ENCODE assay signal across 8 cellular contexts in the genomic region with DNA sequence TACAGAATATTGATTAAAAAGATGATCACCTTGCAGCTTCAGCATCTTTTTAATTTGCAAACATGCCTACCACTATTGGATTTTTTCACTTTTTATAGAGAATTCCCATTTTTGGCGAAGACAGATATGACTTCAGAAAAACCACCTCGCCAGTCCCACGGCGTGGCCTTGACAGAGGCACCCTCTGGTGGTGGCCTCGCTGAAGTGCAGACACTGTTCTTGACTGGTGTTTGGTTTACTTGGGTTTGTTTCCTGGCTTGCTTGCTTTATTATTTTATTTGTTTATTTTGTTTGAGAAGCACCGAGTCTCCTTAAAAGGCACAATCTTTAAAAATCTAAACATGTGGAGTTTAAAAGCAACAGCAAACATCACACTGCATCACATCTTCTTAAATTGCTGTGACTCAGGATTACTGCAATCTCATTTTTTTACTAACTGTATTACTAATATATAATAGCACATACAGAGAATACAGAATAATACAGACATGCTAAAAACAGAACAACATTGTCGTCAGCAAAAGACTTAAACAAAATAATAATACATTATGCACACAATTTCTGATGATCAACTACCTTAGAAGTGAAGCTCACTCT. TPM values are rescaled to one million over a fixed set of nuclear protein-coding genes. Genes with fewer than 3 reads are reported as not detected.
DNase-seq lines count a peak whose midpoint lies in the region; ATAC-seq and TF ChIP-seq lines count a peak whose summit lies in the region.

No MANE protein-coding gene starts in this region.

- H3K27me3 ChIP-seq in SJCRH30 (no peaks in the 10 kb centered on the region), heart right ventricle (peaks cover 0 to 20% (median 0%) of the 10 kb centered on the region in 7 donors)

- intact Hi-C loops in heart right ventricle (cut with DNase I), result loop anchor here in 2 of 10 donors (10.0 kb wide), 2 partner anchors 810 to 820 kb away; no protein-coding TSS in a partner anchor

- H3K36me3 ChIP-seq in SJCRH30, result no peaks in the 10 kb centered on the region
- no peaks in the 10 kb centered on the region for H3K36me3 ChIP-seq in heart right ventricle

- TF ChIP-seq CTCF in heart right ventricle (IDR thresholded peaks at IDR 0.05) (peak; percentile 33 to 94 (median 73)), retinal pigment epithelial cell (conservative IDR thresholded peaks at IDR 0.05; ENCODE audit: low read depth, low read length) (peak; percentile 99)

- H3K4me1 ChIP-seq in SJCRH30, result no peaks in the 10 kb centered on the region
- H3K4me1 ChIP-seq in heart right ventricle, result no peaks in the 10 kb centered on the region

- 4 to 7% methylated on average over 7 of the region's 7 CpGs for WGBS in heart right ventricle, 2 donors

- H3K9me3 ChIP-seq in SJCRH30 (replicated peaks) (no peaks in the 10 kb centered on the region), heart right ventricle (no peaks in the 10 kb centered on the region)

- ATAC-seq in GM19468 (IDR thresholded peaks at IDR 0.05; ENCODE audit: extremely low read depth, unreplicated experiment) (peak; percentile 78), HG03558 (IDR thresholded peaks at IDR 0.05; ENCODE audit: extremely low read depth, unreplicated experiment) (peak; percentile 91), heart right ventricle (no peak)
- ATAC-seq in activated naive CD4-positive, alpha-beta T cell treated with anti-CD3 and anti-CD28 coated beads, Interleukin-2, amount 50 U/mL, for 72 hours, result peak; percentile 44 to 71

- H3K36me3 Mint-ChIP-seq in activated naive CD4-positive, alpha-beta T cell treated with anti-CD3 and anti-CD28 coated beads, Interleukin-2, amount 50 U/mL, for 72 hours, result no peaks in the 10 kb centered on the region

- no peak overlapping the region for H3K27ac Mint-ChIP-seq in activated naive CD4-positive, alpha-beta T cell treated with anti-CD3 and anti-CD28 coated beads, Interleukin-2, amount 50 U/mL, for 72 hours

- H3K4me3 ChIP-seq in SJCRH30, result no peak overlapping the region
- H3K4me3 ChIP-seq in heart right ventricle, result no peak overlapping the region
- no peak overlapping the region for H3K4me3 ChIP-seq in retinal pigment epithelial cell (ENCODE audit: low read length)

- no peaks in the 10 kb centered on the region for H3K9me3 Mint-ChIP-seq in activated naive CD4-positive, alpha-beta T cell treated with anti-CD3 and anti-CD28 coated beads, Interleukin-2, amount 50 U/mL, for 72 hours

- H3K27ac ChIP-seq in SJCRH30 (no peak overlapping the region), heart right ventricle (no peak overlapping the region)

- DNase-seq in EH (ENCODE audit: low read depth) (peak; percentile 36), SJCRH30 (peak; percentile 48 to 68), heart right ventricle (peak; percentile 5 to 25), retinal pigment epithelial cell (ENCODE audit: low read depth) (no peak), cerebellar nuclear complex (lab: John Stamatoyannopoulos, UW) (no peak)
- peak in 1 of 2 donors; percentile 56 for DNase-seq in activated naive CD4-positive, alpha-beta T cell treated with anti-CD3 and anti-CD28 coated beads, Interleukin-2, amount 50 U/mL, for 72 hours (ENCODE audit: low spot score in 2 of 2)

RNA-seq across cellular contexts. Expression of a gene that starts 13.1 kb away (rescaled TPM):
- 0.23 and 0.26 TPM in 2 replicates for total RNA-seq in SJCRH30 (2014; rRNA removed; shearing (Covaris generic))
- total RNA-seq in activated naive CD4-positive, alpha-beta T cell treated with anti-CD3 and anti-CD28 coated beads, Interleukin-2, amount 50 U/mL, for 72 hours, result not detected
- total RNA-seq in heart right ventricle, result not detected
- polyA plus RNA-seq in heart right ventricle, result not detected

RNA-seq across cellular contexts. Expression of a gene that starts 33.3 kb away (rescaled TPM):
- 0.06 TPM in 1 of 2 replicates, not detected in the other for total RNA-seq in SJCRH30 (2014; rRNA removed; shearing (Covaris generic))
- not detected for total RNA-seq in activated naive CD4-positive, alpha-beta T cell treated with anti-CD3 and anti-CD28 coated beads, Interleukin-2, amount 50 U/mL, for 72 hours
- not detected for total RNA-seq in heart right ventricle
- not detected for polyA plus RNA-seq in heart right ventricle

Comparison
In these comparisons a context has a peak if more than half of its experiments do, and no peak if none do; other contexts are left out.
1. DNase-seq: peak in EH (single experiment), SJCRH30 (2 of 2) and heart right ventricle (2 of 2); none in retinal pigment epithelial cell (single experiment) and cerebellar nuclear complex (0 of 2).
2. ATAC-seq: peak in GM19468 (single experiment), HG03558 (single experiment) and activated naive CD4-positive, alpha-beta T cell treated with anti-CD3 and anti-CD28 coated beads, Interleukin-2, amount 50 U/mL, for 72 hours (2 of 2); none in heart right ventricle (0 of 8).